In genomic region chr22:21714784-21715183, GRCh38 we compare ENCODE assay signal across 26 cellular contexts. TPM values are rescaled to one million over a fixed set of nuclear protein-coding genes. Genes with fewer than 3 reads are reported as not detected.
DNase-seq lines count a peak whose midpoint lies in the region; ATAC-seq and TF ChIP-seq lines count a peak whose summit lies in the region.
"Had no signal": no experiment of that assay in that cellular context is flagged by ENCODE, and none has a peak within 500 bp of the region (broad histone marks: within the 10 kb centered on the region; RNA-seq: fewer than 3 reads in every experiment).

No MANE protein-coding gene starts in this region.

- no peak overlapping the region for H3K4me2 ChIP-seq in osteoblast (ENCODE audit: insufficient read depth, low read length)

- intact Hi-C loops in sciatic nerve (cut with DNase I): loop anchor here (5.0 kb wide), 1 partner anchor 238 kb away; the partner anchor contains the start of gene PPM1F

- no peaks in the 10 kb centered on the region for H3K79me2 ChIP-seq in osteoblast (ENCODE audit: insufficient read depth, low read length)

- H3K27ac ChIP-seq in RWPE1 (peak overlapping the region; percentile 33; the same call in 1 of the 2 replicates), osteoblast (ENCODE audit: low read depth, low read length) (no peak overlapping the region)
- H3K27ac ChIP-seq: colonic mucosa, epithelial cell of prostate, HL-60, left ventricle myocardium inferior, suprapubic skin had no signal

- CTCF ChIA-PET in RWPE1 (lab: Yijun Ruan, JAX): no interaction called here

- H2AFZ ChIP-seq in osteoblast (ENCODE audit: low read length): no peak overlapping the region

- H3K36me3 ChIP-seq in osteoblast (ENCODE audit: insufficient read depth, low read length): no peaks in the 10 kb centered on the region
- H3K36me3 ChIP-seq: colonic mucosa, suprapubic skin had no signal

- DNase-seq in EH (ENCODE audit: low read depth) (peak; percentile 20), RWPE1 (ENCODE audit: low spot score) (peak; percentile 45), choroid plexus epithelial cell (ENCODE audit: low read depth) (peak; percentile 33), osteoblast (ENCODE audit: insufficient read length, low spot score, missing footprints) (peak; percentile 19), GM19240 (ENCODE audit: insufficient read length, low spot score) (no peak), sciatic nerve (ENCODE audit: low spot score) (no peak)
- DNase-seq in activated effector memory CD4-positive, alpha-beta T cell treated with Interleukin-2 at 50 U/mL for 16 hours: no peak
- DNase-seq in stimulated activated CD4-positive, alpha-beta T cell treated with anti-CD3 and anti-CD28 coated beads, Interleukin-4, amount 100 ng/mL, for 24 hours: no peak
- DNase-seq: activated CD4-positive, alpha-beta memory T cell treated with anti-CD3 and anti-CD28 coated beads, Interleukin-2, amount 10 ng/mL, durations not matched to agents 7 days and 5 days; activated CD8-positive, alpha-beta memory T cell treated with anti-CD3 and anti-CD28 coated beads, Interleukin-2, amount 50 U/mL, for 4 hours; activated naive CD4-positive, alpha-beta T cell treated with anti-CD3 and anti-CD28 coated beads, Interleukin-2, amount 10 ng/mL, durations not matched to agents 7 days and 5 days; Calu3; colonic mucosa; DND-41; effector CD8-positive, alpha-beta T cell; Kasumi-1; left ventricle myocardium inferior; mesenchymal stem cell; NCI-H1417 treated with DMSO at 0.1 percent for 48 hours; NCI-H2227 treated with DMSO at 0.1 percent for 48 hours; NCI-H526; NK-92 treated with Interleukin-12 subunit alpha and Interleukin-12 subunit beta, amount 100 ng/mL, for 24 hours; stimulated activated naive CD4-positive, alpha-beta T cell had no signal

- ATAC-seq in sciatic nerve: no peak

- no peaks in the 10 kb centered on the region for H4K20me1 ChIP-seq in osteoblast (ENCODE audit: insufficient read depth, low read length)

- H3K27me3 ChIP-seq in osteoblast (ENCODE audit: insufficient read depth, low read length): no peaks in the 10 kb centered on the region
- H3K27me3 ChIP-seq: colonic mucosa, suprapubic skin had no signal

- TF ChIP-seq CTCF in RWPE1 (conservative IDR thresholded peaks at IDR 0.05; ENCODE audit: low read depth) (no peak), choroid plexus epithelial cell (conservative IDR thresholded peaks at IDR 0.05; ENCODE audit: low read depth, low read length) (no peak), osteoblast (IDR thresholded peaks at IDR 0.05; ENCODE audit: extremely low read depth, low read depth, low read length) (no peak)

- peaks cover 10% of the 10 kb centered on the region for H3K4me1 ChIP-seq in osteoblast (ENCODE audit: insufficient read depth, low read length)
- H3K4me1 ChIP-seq: colonic mucosa had no signal

- H3K9me3 ChIP-seq in osteoblast (ENCODE audit: low read depth, low read length): no peaks in the 10 kb centered on the region
- H3K9me3 ChIP-seq: colonic mucosa, left ventricle myocardium inferior, suprapubic skin had no signal

- H3K4me3 ChIP-seq in choroid plexus epithelial cell (ENCODE audit: low read depth, low read length) (no peak overlapping the region), osteoblast (ENCODE audit: insufficient read depth, low read length) (no peak overlapping the region)
- H3K4me3 ChIP-seq: colonic mucosa, left ventricle myocardium inferior, suprapubic skin had no signal

- POLR2A ChIA-PET in RWPE1 (lab: Yijun Ruan, JAX; ENCODE audit: low non-redundant PET): no interaction called here

RNA-seq across cellular contexts. Expression of gene YPEL1, which starts 20.8 kb away (rescaled TPM):
- 1.8 and 2.2 TPM in 2 replicates for total RNA-seq in osteoblast
- total RNA-seq in sciatic nerve: 8.2 TPM

RNA-seq across cellular contexts. Expression of gene PPIL2, which starts 49.0 kb away (rescaled TPM):
- total RNA-seq in osteoblast: 25.3 and 29.2 TPM in 2 replicates
- total RNA-seq in sciatic nerve: 31.9 TPM

Comparison
In these comparisons a context has a peak if more than half of its experiments do, and no peak if none do; other contexts are left out.
1. DNase-seq: peak in EH (single experiment), RWPE1 (single experiment), choroid plexus epithelial cell (single experiment) and osteoblast (single experiment); none in activated effector memory CD4-positive, alpha-beta T cell treated with Interleukin-2 at 50 U/mL for 16 hours (single experiment), GM19240 (single experiment), sciatic nerve (single experiment) and stimulated activated CD4-positive, alpha-beta T cell treated with anti-CD3 and anti-CD28 coated beads, Interleukin-4, amount 100 ng/mL, for 24 hours (single experiment).